Comparison of ENCODE assay signal across 10 cellular contexts in the genomic region with DNA sequence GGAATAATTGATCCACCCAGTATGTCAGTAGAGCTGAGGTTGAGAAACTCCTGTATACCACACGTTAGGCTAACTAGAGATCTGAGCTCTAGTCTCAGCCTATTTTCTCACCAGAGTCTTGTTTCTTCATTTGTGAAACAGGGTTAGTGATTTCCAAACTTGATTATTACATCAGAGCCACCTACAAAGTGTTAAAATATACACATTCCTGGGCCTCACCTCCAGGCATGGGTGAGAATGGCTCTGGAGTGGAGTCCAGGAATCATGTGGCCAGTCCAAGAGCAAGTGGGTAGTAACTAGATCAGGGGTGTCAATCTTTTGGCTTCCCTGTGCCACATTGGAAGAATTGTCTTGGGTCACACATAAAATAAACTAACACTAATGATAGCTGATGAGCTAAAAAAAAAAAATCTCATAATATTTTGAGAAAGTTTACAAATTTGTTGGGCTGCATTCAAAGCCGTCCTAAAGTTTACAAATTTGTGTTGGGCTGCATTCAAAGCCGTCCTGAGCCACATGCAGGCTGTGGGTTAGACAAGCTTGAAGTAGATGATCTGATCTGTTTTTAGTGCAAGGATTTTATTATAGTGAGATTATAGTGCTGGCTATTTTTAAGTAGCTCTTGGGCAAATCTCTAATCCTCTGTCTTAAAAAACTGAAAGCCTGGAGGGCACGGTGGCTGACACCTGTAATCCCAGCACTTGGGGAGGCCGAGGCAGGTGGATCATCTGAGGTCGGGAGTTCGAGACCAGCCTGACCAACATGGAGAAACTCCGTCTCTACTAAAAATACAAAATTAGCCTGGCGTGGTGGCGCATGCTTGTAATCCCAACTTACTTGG. TPM values are rescaled to one million over a fixed set of nuclear protein-coding genes. Genes with fewer than 3 reads are reported as not detected.
DNase-seq lines count a peak whose midpoint lies in the region; ATAC-seq, FAIRE-seq and TF ChIP-seq lines count a peak whose summit lies in the region.
"Had no signal": no experiment of that assay in that cellular context is flagged by ENCODE, and none has a peak within 500 bp of the region (broad histone marks: within the 10 kb centered on the region; RNA-seq: fewer than 3 reads in every experiment).

No MANE protein-coding gene starts in this region.

- H3K4me1 Mint-ChIP-seq in activated CD4-positive, alpha-beta memory T cell treated with anti-CD3 and anti-CD28 coated beads for 36 hours (ENCODE audit: low read depth): peaks cover 63% of the 10 kb centered on the region

- H3K9me3 ChIP-seq in A549: no peaks in the 10 kb centered on the region
- no peaks in the 10 kb centered on the region for H3K9me3 ChIP-seq in GM23248 (ENCODE audit: low read depth)
- no peaks in the 10 kb centered on the region for H3K9me3 ChIP-seq in lower lobe of right lung

- H3K9me3 Mint-ChIP-seq in activated CD4-positive, alpha-beta memory T cell treated with anti-CD3 and anti-CD28 coated beads for 36 hours: no peaks in the 10 kb centered on the region

- TF ChIP-seq RAD21 in A549 (conservative IDR thresholded peaks at IDR 0.05 in 1 of 2, IDR thresholded peaks at IDR 0.05 in 1 of 2): no peak

- no peak for FAIRE-seq in A549 (lab: Jason Lieb, UNC)
- FAIRE-seq: colon had no signal

- no peak for TF ChIP-seq EP300 in A549 (IDR thresholded peaks at IDR 0.05)

- no peak overlapping the region for H2AFZ ChIP-seq in GM23248

- H3K4me3 ChIP-seq in A549 (peak overlapping the region; percentile 87; the same call in 2 of the 3 replicates), GM23248 (peak overlapping the region; percentile 89), lower lobe of right lung (peak overlapping the region; percentile 87)

- no peak for ATAC-seq in A549
- ATAC-seq in lower lobe of right lung: no peak
- no peak for ATAC-seq in GM21390 (IDR thresholded peaks at IDR 0.05; ENCODE audit: unreplicated experiment)
- ATAC-seq in HG03159 (IDR thresholded peaks at IDR 0.05; ENCODE audit: unreplicated experiment): no peak

- 90% methylated on average over 10 of the region's 10 CpGs for WGBS in A549 (ENCODE audit: missing lambda C conversion rate)
- 89 to 91% methylated on average over 10 of the region's 10 CpGs for WGBS in GM23248 (ENCODE audit: low coverage in 1 of 2, low lambda C conversion rate in 2 of 2, missing lambda C conversion rate in 2 of 2), 2 experiments

- no peak for TF ChIP-seq POLR2A in A549 (IDR thresholded peaks at IDR 0.05; ENCODE audit: low read length)

- H3K4me1 ChIP-seq in A549 (peaks cover 42% of the 10 kb centered on the region), GM23248 (ENCODE audit: insufficient read depth) (peaks cover 45% of the 10 kb centered on the region), lower lobe of right lung (peaks cover 62% of the 10 kb centered on the region)

- intact Hi-C loops in activated CD4-positive, alpha-beta memory T cell treated with anti-CD3 and anti-CD28 coated beads for 36 hours (cut with micrococcal nuclease): no loop called here
- intact Hi-C loops in lower lobe of right lung (cut with DNase I): no loop called here

- H3K79me2 ChIP-seq in GM23248 (ENCODE audit: insufficient read depth): peaks cover 42% of the 10 kb centered on the region

- H3K36me3 ChIP-seq in GM23248 (ENCODE audit: low read depth): peaks cover 19% of the 10 kb centered on the region
- peaks cover 29% of the 10 kb centered on the region for H3K36me3 ChIP-seq in lower lobe of right lung

- POLR2A ChIA-PET in A549 (lab: Yijun Ruan, JAX): interaction anchor here (0.7 kb wide), 2 partner anchors 33 to 64 kb away, joined by 3 read pairs; no protein-coding TSS in a partner anchor
- POLR2A ChIA-PET in activated CD4-positive, alpha-beta memory T cell treated with anti-CD3 and anti-CD28 coated beads for 36 hours (lab: Charles Lee): interaction anchor here (0.6 to 1.0 kb wide), 3 partner anchors 26 to 149 kb away, joined by 3 to 5 read pairs (median 3); a partner anchor contains a TSS

- H3F3A ChIP-seq in GM23248 (ENCODE audit: insufficient read depth): peaks cover 46% of the 10 kb centered on the region

- in situ Hi-C loops in GM23248 (cut with MboI): no loop called here

- CTCF ChIA-PET in A549 (lab: Yijun Ruan, JAX): interaction anchor here (0.7 to 15.7 kb wide), 12 partner anchors 7 to 163 kb away, joined by 3 to 185 read pairs (median 11); a partner anchor contains a TSS
- CTCF ChIA-PET in activated CD4-positive, alpha-beta memory T cell treated with anti-CD3 and anti-CD28 coated beads for 36 hours (lab: Charles Lee): interaction anchor here (0.8 to 7.8 kb wide), 8 partner anchors 12 to 167 kb away, joined by 3 to 74 read pairs (median 4); no protein-coding TSS in a partner anchor

- H3K36me3 Mint-ChIP-seq in activated CD4-positive, alpha-beta memory T cell treated with anti-CD3 and anti-CD28 coated beads for 36 hours: peaks cover 65% of the 10 kb centered on the region

- H3K4me3 Mint-ChIP-seq in activated CD4-positive, alpha-beta memory T cell treated with anti-CD3 and anti-CD28 coated beads for 36 hours: peak overlapping the region; percentile 70

- no peak for TF ChIP-seq CTCF in A549 (IDR thresholded peaks at IDR 0.05)
- TF ChIP-seq CTCF in lower lobe of right lung (IDR thresholded peaks at IDR 0.05): no peak

- no peaks in the 10 kb centered on the region for H3K27me3 Mint-ChIP-seq in activated CD4-positive, alpha-beta memory T cell treated with anti-CD3 and anti-CD28 coated beads for 36 hours

- peak overlapping the region; percentile 99 for H3K9ac ChIP-seq in GM23248

- H3K27ac ChIP-seq in A549 (peak overlapping the region in 1 of 2 experiments; percentile 90; a peak in 3 of 6 replicates), GM23248 (peak overlapping the region; percentile 85), lower lobe of right lung (peak overlapping the region; percentile 34)

- H3K4me2 ChIP-seq in A549 (peak overlapping the region; percentile 95), GM23248 (ENCODE audit: unreplicated experiment) (peak overlapping the region; percentile 96)

- H3K9me2 ChIP-seq in GM23248 (ENCODE audit: insufficient read depth): no peaks in the 10 kb centered on the region

- DNase-seq in A549 (ENCODE audit: low read depth in 1 of 2, low spot score in 1 of 2) (no peak), GM23248 (no peak), lower lobe of right lung (no peak), HK-2 (ENCODE audit: unreplicated experiment) (no peak), A172 (ENCODE audit: low spot score) (no peak)
- no peak for DNase-seq in activated CD4-positive, alpha-beta memory T cell treated with anti-CD3 and anti-CD28 coated beads for 36 hours
- DNase-seq: H7 had no signal

- no peaks in the 10 kb centered on the region for H3K27me3 ChIP-seq in GM23248 (replicated peaks; ENCODE audit: insufficient read depth)
- no peaks in the 10 kb centered on the region for H3K27me3 ChIP-seq in lower lobe of right lung (ENCODE audit: low read depth)

- peak overlapping the region; percentile 70 for H3K27ac Mint-ChIP-seq in activated CD4-positive, alpha-beta memory T cell treated with anti-CD3 and anti-CD28 coated beads for 36 hours

- H4K20me1 ChIP-seq in GM23248 (ENCODE audit: insufficient read depth): peaks cover 15% of the 10 kb centered on the region; the same call in 1 of the 2 replicates

RNA-seq across cellular contexts. Expression of a gene that starts 20.4 kb away (rescaled TPM):
- polyA plus RNA-seq in A549 (2011; rRNA removed): 0.26 TPM in 1 of 2 replicates, not detected in the other
- not detected in 2 replicates for polyA plus RNA-seq in A549 (2012; cell fraction: cytosol; rRNA removed)
- polyA plus RNA-seq in A549 (2012; cell fraction: nucleus; rRNA removed): 0.06 and 0.07 TPM in 2 replicates
- polyA plus RNA-seq in A549 (2017; fragmentation: RNase III; extraction: RNeasy Plus Mini Kit Qiagen cat#74134 plus additional on column Dnase treatment): not detected in 3 replicates
- not detected in 2 replicates for polyA minus RNA-seq in A549 (2011; rRNA and poly(A)+ RNA removed)
- total RNA-seq in GM23248 (2014; rRNA removed; shearing (Covaris generic)): 1.5 and 3.4 TPM in 2 replicates
- 0.43 and 0.93 TPM in 2 replicates for polyA plus RNA-seq in GM23248 (2016; fragmentation: Nextera tagmentation; extraction: Ambion mirVana)
- total RNA-seq in activated CD4-positive, alpha-beta memory T cell treated with anti-CD3 and anti-CD28 coated beads for 36 hours: not detected
- 8.2 TPM for total RNA-seq in lower lobe of right lung
- total RNA-seq in A172 (2014; rRNA removed; shearing (Covaris generic)): not detected in 2 replicates

RNA-seq across cellular contexts. Expression of a gene that starts 22.7 kb away (rescaled TPM):
- 1.1 and 1.2 TPM in 2 replicates for polyA plus RNA-seq in A549 (2011; rRNA removed)
- polyA plus RNA-seq in A549 (2012; cell fraction: cytosol; rRNA removed): 0.56 and 1.0 TPM in 2 replicates
- polyA plus RNA-seq in A549 (2012; cell fraction: nucleus; rRNA removed): 0.54 and 0.76 TPM in 2 replicates
- polyA plus RNA-seq in A549 (2017; fragmentation: RNase III; extraction: RNeasy Plus Mini Kit Qiagen cat#74134 plus additional on column Dnase treatment): 1.1 to 2.0 TPM (median 1.3 TPM) in 3 replicates
- 1.4 and 2.2 TPM in 2 replicates for polyA minus RNA-seq in A549 (2011; rRNA and poly(A)+ RNA removed)
- 6.3 and 8.3 TPM in 2 replicates for total RNA-seq in GM23248 (2014; rRNA removed; shearing (Covaris generic))
- 1.1 and 1.6 TPM in 2 replicates for polyA plus RNA-seq in GM23248 (2016; fragmentation: Nextera tagmentation; extraction: Ambion mirVana)
- not detected for total RNA-seq in activated CD4-positive, alpha-beta memory T cell treated with anti-CD3 and anti-CD28 coated beads for 36 hours
- total RNA-seq in lower lobe of right lung: 30.2 TPM
- total RNA-seq in A172 (2014; rRNA removed; shearing (Covaris generic)): 0.05 and 1.1 TPM in 2 replicates

RNA-seq across cellular contexts. Expression of a gene that starts 25.4 kb away (rescaled TPM):
- 0.74 and 0.78 TPM in 2 replicates for polyA plus RNA-seq in A549 (2011; rRNA removed)
- polyA plus RNA-seq in A549 (2012; cell fraction: cytosol; rRNA removed): 0.16 and 0.44 TPM in 2 replicates
- 0.26 and 0.36 TPM in 2 replicates for polyA plus RNA-seq in A549 (2012; cell fraction: nucleus; rRNA removed)
- 0.30 to 0.59 TPM (median 0.41 TPM) in 3 replicates for polyA plus RNA-seq in A549 (2017; fragmentation: RNase III; extraction: RNeasy Plus Mini Kit Qiagen cat#74134 plus additional on column Dnase treatment)
- polyA minus RNA-seq in A549 (2011; rRNA and poly(A)+ RNA removed): 0.25 and 0.58 TPM in 2 replicates
- 0.65 and 1.4 TPM in 2 replicates for total RNA-seq in GM23248 (2014; rRNA removed; shearing (Covaris generic))
- polyA plus RNA-seq in GM23248 (2016; fragmentation: Nextera tagmentation; extraction: Ambion mirVana): 0.96 and 1.0 TPM in 2 replicates
- total RNA-seq in activated CD4-positive, alpha-beta memory T cell treated with anti-CD3 and anti-CD28 coated beads for 36 hours: under 1 TPM; 0.19 to 0.51 TPM
- total RNA-seq in lower lobe of right lung: 29.0 TPM
- 5.1 and 6.8 TPM in 2 replicates for total RNA-seq in A172 (2014; rRNA removed; shearing (Covaris generic))

RNA-seq across cellular contexts. Expression of a gene that starts 59.0 kb away (rescaled TPM):
- polyA plus RNA-seq in A549 (2011; rRNA removed): 14.0 and 19.9 TPM in 2 replicates
- 37.0 and 54.6 TPM in 2 replicates for polyA plus RNA-seq in A549 (2012; cell fraction: cytosol; rRNA removed)
- polyA plus RNA-seq in A549 (2012; cell fraction: nucleus; rRNA removed): 149 and 184 TPM in 2 replicates
- polyA plus RNA-seq in A549 (2017; fragmentation: RNase III; extraction: RNeasy Plus Mini Kit Qiagen cat#74134 plus additional on column Dnase treatment): 42.9 to 50.2 TPM (median 46.0 TPM) in 3 replicates
- 17.4 and 22.8 TPM in 2 replicates for polyA minus RNA-seq in A549 (2011; rRNA and poly(A)+ RNA removed)
- 8.9 and 10.0 TPM in 2 replicates for total RNA-seq in GM23248 (2014; rRNA removed; shearing (Covaris generic))
- polyA plus RNA-seq in GM23248 (2016; fragmentation: Nextera tagmentation; extraction: Ambion mirVana): 12.7 and 12.9 TPM in 2 replicates
- 10 to 100 TPM; 28.9 to 30.0 TPM for total RNA-seq in activated CD4-positive, alpha-beta memory T cell treated with anti-CD3 and anti-CD28 coated beads for 36 hours
- total RNA-seq in lower lobe of right lung: 47.8 TPM
- 36.2 and 54.9 TPM in 2 replicates for total RNA-seq in A172 (2014; rRNA removed; shearing (Covaris generic))
